1 cellular context compared by ENCODE assay signal in the genomic region with DNA sequence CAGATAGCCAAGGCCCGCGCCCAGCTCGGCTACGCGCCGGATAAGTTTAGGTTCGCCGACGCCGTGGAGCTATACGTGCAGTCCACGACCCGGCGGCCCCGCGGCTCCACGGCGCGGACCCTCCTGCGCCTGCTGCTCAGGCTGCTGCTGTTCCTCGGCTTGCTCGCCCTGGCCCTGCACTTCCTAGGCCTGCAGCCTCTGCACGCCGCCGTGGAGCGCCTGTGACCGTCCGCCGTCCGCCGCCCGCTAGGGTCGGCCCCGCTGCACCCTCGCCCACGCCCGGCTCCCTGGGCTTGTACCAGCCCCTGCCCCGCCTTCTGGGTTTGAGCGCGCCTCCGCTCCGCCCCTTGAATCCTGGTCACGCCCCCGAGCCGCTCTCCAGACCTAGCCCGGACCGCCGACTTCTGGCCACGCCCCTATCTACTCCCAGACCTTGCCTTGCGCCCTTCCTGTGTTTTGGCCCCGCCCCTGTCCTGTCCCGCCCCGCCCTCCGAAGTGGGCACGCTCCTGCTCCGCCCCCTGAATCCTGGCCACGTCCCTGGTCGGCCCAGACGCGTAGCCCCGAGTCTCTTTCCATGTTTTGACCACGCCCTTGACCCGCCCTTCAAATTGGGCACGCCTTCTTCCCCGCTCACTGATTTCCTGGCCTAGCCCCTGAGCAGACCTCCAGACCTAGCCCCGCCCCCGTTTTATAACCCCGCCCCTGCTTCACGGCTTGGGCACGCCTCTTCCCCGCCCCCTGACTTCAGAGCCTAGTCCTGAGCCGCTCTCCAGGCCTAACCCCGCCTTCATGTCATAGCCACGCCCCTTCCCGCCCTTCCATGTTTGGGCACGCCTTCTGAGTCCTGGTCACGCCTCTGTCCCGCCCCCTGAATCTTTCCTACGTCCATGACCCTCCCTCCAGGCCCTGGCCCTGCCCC.
TF ChIP-seq lines count a peak whose summit lies in the region.

No MANE protein-coding gene starts in this region.

TF ChIP-seq in K562, 482 proteins besides CTCF, POLR2A, EP300 and RAD21 (continued from another document and continues in another):
- peak; percentile 23; the same call in 1 of the 2 replicates for TF ChIP-seq SIN3B (IDR thresholded peaks at IDR 0.05; ENCODE audit: low read depth)
- TF ChIP-seq, protein P1, sequence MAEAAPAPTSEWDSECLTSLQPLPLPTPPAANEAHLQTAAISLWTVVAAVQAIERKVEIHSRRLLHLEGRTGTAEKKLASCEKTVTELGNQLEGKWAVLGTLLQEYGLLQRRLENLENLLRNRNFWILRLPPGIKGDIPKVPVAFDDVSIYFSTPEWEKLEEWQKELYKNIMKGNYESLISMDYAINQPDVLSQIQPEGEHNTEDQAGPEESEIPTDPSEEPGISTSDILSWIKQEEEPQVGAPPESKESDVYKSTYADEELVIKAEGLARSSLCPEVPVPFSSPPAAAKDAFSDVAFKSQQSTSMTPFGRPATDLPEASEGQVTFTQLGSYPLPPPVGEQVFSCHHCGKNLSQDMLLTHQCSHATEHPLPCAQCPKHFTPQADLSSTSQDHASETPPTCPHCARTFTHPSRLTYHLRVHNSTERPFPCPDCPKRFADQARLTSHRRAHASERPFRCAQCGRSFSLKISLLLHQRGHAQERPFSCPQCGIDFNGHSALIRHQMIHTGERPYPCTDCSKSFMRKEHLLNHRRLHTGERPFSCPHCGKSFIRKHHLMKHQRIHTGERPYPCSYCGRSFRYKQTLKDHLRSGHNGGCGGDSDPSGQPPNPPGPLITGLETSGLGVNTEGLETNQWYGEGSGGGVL (CRISPR knock-in tag; IDR thresholded peaks at IDR 0.05), result no peak
- peak in 1 of 2 experiments; percentile 97; a peak in 2 of 4 replicates for TF ChIP-seq SRF (CRISPR knock-in tag; IDR thresholded peaks at IDR 0.05)
- TF ChIP-seq ZBTB17 (CRISPR knock-in tag; IDR thresholded peaks at IDR 0.05), result peak; percentile 11; the same call in 1 of the 2 replicates
- 0 out of 2 replicates have a peak, but pooled peaks have one; percentile 47 for TF ChIP-seq ZEB2 (IDR thresholded peaks at IDR 0.05)
- TF ChIP-seq, protein P2, sequence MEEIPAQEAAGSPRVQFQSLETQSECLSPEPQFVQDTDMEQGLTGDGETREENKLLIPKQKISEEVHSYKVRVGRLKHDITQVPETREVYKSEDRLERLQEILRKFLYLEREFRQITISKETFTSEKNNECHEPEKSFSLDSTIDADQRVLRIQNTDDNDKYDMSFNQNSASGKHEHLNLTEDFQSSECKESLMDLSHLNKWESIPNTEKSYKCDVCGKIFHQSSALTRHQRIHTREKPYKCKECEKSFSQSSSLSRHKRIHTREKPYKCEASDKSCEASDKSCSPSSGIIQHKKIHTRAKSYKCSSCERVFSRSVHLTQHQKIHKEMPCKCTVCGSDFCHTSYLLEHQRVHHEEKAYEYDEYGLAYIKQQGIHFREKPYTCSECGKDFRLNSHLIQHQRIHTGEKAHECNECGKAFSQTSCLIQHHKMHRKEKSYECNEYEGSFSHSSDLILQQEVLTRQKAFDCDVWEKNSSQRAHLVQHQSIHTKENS (CRISPR knock-in tag; IDR thresholded peaks at IDR 0.05), result no peak
- TF ChIP-seq HLTF (IDR thresholded peaks at IDR 0.05), result no peak
- TF ChIP-seq, protein P3, sequence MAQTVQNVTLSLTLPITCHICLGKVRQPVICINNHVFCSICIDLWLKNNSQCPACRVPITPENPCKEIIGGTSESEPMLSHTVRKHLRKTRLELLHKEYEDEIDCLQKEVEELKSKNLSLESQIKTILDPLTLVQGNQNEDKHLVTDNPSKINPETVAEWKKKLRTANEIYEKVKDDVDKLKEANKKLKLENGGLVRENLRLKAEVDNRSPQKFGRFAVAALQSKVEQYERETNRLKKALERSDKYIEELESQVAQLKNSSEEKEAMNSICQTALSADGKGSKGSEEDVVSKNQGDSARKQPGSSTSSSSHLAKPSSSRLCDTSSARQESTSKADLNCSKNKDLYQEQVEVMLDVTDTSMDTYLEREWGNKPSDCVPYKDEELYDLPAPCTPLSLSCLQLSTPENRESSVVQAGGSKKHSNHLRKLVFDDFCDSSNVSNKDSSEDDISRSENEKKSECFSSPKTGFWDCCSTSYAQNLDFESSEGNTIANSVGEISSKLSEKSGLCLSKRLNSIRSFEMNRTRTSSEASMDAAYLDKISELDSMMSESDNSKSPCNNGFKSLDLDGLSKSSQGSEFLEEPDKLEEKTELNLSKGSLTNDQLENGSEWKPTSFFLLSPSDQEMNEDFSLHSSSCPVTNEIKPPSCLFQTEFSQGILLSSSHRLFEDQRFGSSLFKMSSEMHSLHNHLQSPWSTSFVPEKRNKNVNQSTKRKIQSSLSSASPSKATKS (CRISPR knock-in tag; IDR thresholded peaks at IDR 0.05), result no peak
- TF ChIP-seq, protein P4, sequence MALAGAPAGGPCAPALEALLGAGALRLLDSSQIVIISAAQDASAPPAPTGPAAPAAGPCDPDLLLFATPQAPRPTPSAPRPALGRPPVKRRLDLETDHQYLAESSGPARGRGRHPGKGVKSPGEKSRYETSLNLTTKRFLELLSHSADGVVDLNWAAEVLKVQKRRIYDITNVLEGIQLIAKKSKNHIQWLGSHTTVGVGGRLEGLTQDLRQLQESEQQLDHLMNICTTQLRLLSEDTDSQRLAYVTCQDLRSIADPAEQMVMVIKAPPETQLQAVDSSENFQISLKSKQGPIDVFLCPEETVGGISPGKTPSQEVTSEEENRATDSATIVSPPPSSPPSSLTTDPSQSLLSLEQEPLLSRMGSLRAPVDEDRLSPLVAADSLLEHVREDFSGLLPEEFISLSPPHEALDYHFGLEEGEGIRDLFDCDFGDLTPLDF (CRISPR knock-in tag; IDR thresholded peaks at IDR 0.05), result 0 out of 2 replicates have a peak, but pooled peaks have one; percentile 54
- TF ChIP-seq ZFP36 (IDR thresholded peaks at IDR 0.05; ENCODE audit: low read depth, low read length, partially characterized antibody), result peak; percentile 23
- no peak for TF ChIP-seq ILF3 (IDR thresholded peaks at IDR 0.05; ENCODE audit: borderline replicate concordance)
- TF ChIP-seq SMARCA5 (IDR thresholded peaks at IDR 0.05), result peak; percentile 70; the same call in 1 of the 2 replicates
- TF ChIP-seq, protein P5, sequence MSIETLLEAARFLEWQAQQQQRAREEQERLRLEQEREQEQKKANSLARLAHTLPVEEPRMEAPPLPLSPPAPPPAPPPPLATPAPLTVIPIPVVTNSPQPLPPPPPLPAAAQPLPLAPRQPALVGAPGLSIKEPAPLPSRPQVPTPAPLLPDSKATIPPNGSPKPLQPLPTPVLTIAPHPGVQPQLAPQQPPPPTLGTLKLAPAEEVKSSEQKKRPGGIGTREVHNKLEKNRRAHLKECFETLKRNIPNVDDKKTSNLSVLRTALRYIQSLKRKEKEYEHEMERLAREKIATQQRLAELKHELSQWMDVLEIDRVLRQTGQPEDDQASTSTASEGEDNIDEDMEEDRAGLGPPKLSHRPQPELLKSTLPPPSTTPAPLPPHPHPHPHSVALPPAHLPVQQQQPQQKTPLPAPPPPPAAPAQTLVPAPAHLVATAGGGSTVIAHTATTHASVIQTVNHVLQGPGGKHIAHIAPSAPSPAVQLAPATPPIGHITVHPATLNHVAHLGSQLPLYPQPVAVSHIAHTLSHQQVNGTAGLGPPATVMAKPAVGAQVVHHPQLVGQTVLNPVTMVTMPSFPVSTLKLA (conservative IDR thresholded peaks at IDR 0.05), result peak; percentile 48 to 70; a peak in 3 of 4 replicates
- TF ChIP-seq, protein P6, sequence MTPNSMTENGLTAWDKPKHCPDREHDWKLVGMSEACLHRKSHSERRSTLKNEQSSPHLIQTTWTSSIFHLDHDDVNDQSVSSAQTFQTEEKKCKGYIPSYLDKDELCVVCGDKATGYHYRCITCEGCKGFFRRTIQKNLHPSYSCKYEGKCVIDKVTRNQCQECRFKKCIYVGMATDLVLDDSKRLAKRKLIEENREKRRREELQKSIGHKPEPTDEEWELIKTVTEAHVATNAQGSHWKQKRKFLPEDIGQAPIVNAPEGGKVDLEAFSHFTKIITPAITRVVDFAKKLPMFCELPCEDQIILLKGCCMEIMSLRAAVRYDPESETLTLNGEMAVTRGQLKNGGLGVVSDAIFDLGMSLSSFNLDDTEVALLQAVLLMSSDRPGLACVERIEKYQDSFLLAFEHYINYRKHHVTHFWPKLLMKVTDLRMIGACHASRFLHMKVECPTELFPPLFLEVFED (CRISPR knock-in tag; conservative IDR thresholded peaks at IDR 0.05), result no peak
- TF ChIP-seq SAFB (IDR thresholded peaks at IDR 0.05; ENCODE audit: borderline replicate concordance, low read depth, low read length), result peak; percentile 83
- TF ChIP-seq, protein P7, sequence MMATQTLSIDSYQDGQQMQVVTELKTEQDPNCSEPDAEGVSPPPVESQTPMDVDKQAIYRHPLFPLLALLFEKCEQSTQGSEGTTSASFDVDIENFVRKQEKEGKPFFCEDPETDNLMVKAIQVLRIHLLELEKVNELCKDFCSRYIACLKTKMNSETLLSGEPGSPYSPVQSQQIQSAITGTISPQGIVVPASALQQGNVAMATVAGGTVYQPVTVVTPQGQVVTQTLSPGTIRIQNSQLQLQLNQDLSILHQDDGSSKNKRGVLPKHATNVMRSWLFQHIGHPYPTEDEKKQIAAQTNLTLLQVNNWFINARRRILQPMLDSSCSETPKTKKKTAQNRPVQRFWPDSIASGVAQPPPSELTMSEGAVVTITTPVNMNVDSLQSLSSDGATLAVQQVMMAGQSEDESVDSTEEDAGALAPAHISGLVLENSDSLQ (IDR thresholded peaks at IDR 0.05), result peak; percentile 56
- no peak for TF ChIP-seq TOE1 (IDR thresholded peaks at IDR 0.05; ENCODE audit: borderline replicate concordance)
- no peak for TF ChIP-seq TOE1 (CRISPR knock-in tag; IDR thresholded peaks at IDR 0.05; ENCODE audit: borderline replicate concordance, low read depth)
- peak; percentile 16; the same call in 1 of the 2 replicates for TF ChIP-seq LCOR (CRISPR knock-in tag; IDR thresholded peaks at IDR 0.05)
- TF ChIP-seq CTBP1 (IDR thresholded peaks at IDR 0.05; ENCODE audit: borderline replicate concordance), result peak; percentile 77; the same call in 1 of the 2 replicates
- peak; percentile 98 for TF ChIP-seq EGR1 (conservative IDR thresholded peaks at IDR 0.05)
- peak; percentile 97 for TF ChIP-seq MBD2 (IDR thresholded peaks at IDR 0.05; ENCODE audit: borderline replicate concordance, low read depth)
- no peak for TF ChIP-seq ZNF324 (CRISPR knock-in tag; IDR thresholded peaks at IDR 0.05)
- TF ChIP-seq SAP30 (IDR thresholded peaks at IDR 0.05; ENCODE audit: borderline replicate concordance, insufficient read depth, low read depth, low read length, poor library complexity, severe bottlenecking), result peak; percentile 65
- TF ChIP-seq NRF1 (conservative IDR thresholded peaks at IDR 0.05 in 1 of 2, IDR thresholded peaks at IDR 0.05 in 1 of 2), result peak; percentile 71 to 77
- TF ChIP-seq HMGN3 (IDR thresholded peaks at IDR 0.05; ENCODE audit: borderline replicate concordance, extremely low read depth, insufficient read length, low read depth, low read length), result peak; percentile 39
- TF ChIP-seq SP1 (CRISPR knock-in tag; IDR thresholded peaks at IDR 0.05), result peak; percentile 98
- TF ChIP-seq ATF7 (IDR thresholded peaks at IDR 0.05), result 0 out of 2 replicates have a peak, but pooled peaks have one; percentile 22
- TF ChIP-seq CHD4 (IDR thresholded peaks at IDR 0.05; ENCODE audit: insufficient read depth, insufficient replicate concordance, low read depth, low read length, poor library complexity, severe bottlenecking), result peak; percentile 42
- TF ChIP-seq CBX5 (IDR thresholded peaks at IDR 0.05; ENCODE audit: borderline replicate concordance, low read depth), result 0 out of 2 replicates have a peak, but pooled peaks have one; percentile 50
- peak; percentile 27 for TF ChIP-seq NEUROD1 (IDR thresholded peaks at IDR 0.05; ENCODE audit: borderline replicate concordance, low read depth, low read length, partially characterized antibody)
- peak; percentile 28; the same call in 1 of the 2 replicates for TF ChIP-seq KLF13 (tag; IDR thresholded peaks at IDR 0.05; ENCODE audit: borderline replicate concordance, low read depth)
- 0 out of 2 replicates have a peak, but pooled peaks have one; percentile 28 for TF ChIP-seq SMAD4 (CRISPR knock-in tag; conservative IDR thresholded peaks at IDR 0.05)
- peak in 2 of 3 experiments; percentile 4 to 19 for TF ChIP-seq YY1 (IDR thresholded peaks at IDR 0.05; ENCODE audit: borderline replicate concordance in 1 of 3, control insufficient read depth in 1 of 3, extremely low read depth in 1 of 3, insufficient read depth in 3 of 3, insufficient read length in 1 of 3, insufficient replicate concordance in 2 of 3, low read depth in 1 of 3, low read length in 2 of 3)
- no peak for TF ChIP-seq POLR2AphosphoS5 (IDR thresholded peaks at IDR 0.05; ENCODE audit: control insufficient read depth, insufficient read depth, low read depth, low read length)
- TF ChIP-seq LEF1 (IDR thresholded peaks at IDR 0.05), result no peak
- TF ChIP-seq, protein P8, sequence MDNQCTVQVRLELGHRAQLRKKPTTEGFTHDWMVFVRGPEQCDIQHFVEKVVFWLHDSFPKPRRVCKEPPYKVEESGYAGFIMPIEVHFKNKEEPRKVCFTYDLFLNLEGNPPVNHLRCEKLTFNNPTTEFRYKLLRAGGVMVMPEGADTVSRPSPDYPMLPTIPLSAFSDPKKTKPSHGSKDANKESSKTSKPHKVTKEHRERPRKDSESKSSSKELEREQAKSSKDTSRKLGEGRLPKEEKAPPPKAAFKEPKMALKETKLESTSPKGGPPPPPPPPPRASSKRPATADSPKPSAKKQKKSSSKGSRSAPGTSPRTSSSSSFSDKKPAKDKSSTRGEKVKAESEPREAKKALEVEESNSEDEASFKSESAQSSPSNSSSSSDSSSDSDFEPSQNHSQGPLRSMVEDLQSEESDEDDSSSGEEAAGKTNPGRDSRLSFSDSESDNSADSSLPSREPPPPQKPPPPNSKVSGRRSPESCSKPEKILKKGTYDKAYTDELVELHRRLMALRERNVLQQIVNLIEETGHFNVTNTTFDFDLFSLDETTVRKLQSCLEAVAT (IDR thresholded peaks at IDR 0.05), result peak in 1 of 2 experiments; percentile 85; a peak in 2 of 4 replicates
- TF ChIP-seq HDAC1 (IDR thresholded peaks at IDR 0.05), result peak in 1 of 2 experiments; percentile 68; a peak in 1 of 4 replicates
- TF ChIP-seq XRCC5 (IDR thresholded peaks at IDR 0.05; ENCODE audit: low read depth, low read length), result no peak
- TF ChIP-seq SIN3A (IDR thresholded peaks at IDR 0.05; ENCODE audit: borderline replicate concordance in 2 of 2, control insufficient read depth in 1 of 2, low read depth in 2 of 2, low read length in 2 of 2), result peak in 1 of 2 experiments; percentile 9; a peak in 1 of 4 replicates
- no peak for TF ChIP-seq CHD1 (IDR thresholded peaks at IDR 0.05; ENCODE audit: low read length)
- TF ChIP-seq, protein P9, sequence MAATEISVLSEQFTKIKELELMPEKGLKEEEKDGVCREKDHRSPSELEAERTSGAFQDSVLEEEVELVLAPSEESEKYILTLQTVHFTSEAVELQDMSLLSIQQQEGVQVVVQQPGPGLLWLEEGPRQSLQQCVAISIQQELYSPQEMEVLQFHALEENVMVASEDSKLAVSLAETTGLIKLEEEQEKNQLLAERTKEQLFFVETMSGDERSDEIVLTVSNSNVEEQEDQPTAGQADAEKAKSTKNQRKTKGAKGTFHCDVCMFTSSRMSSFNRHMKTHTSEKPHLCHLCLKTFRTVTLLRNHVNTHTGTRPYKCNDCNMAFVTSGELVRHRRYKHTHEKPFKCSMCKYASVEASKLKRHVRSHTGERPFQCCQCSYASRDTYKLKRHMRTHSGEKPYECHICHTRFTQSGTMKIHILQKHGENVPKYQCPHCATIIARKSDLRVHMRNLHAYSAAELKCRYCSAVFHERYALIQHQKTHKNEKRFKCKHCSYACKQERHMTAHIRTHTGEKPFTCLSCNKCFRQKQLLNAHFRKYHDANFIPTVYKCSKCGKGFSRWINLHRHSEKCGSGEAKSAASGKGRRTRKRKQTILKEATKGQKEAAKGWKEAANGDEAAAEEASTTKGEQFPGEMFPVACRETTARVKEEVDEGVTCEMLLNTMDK (IDR thresholded peaks at IDR 0.05; ENCODE audit: borderline replicate concordance, insufficient read depth, low read depth, low read length, poor library complexity, severe bottlenecking), result peak; percentile 9
- 0 out of 2 replicates have a peak, but pooled peaks have one; percentile 4 for TF ChIP-seq JUND (IDR thresholded peaks at IDR 0.05; ENCODE audit: borderline replicate concordance, low read depth, low read length)
- TF ChIP-seq JUND (tag; IDR thresholded peaks at IDR 0.05; ENCODE audit: borderline replicate concordance, low read depth, low read length), result no peak
